ENCODE assay signal across 1 cellular context in the genomic region with DNA sequence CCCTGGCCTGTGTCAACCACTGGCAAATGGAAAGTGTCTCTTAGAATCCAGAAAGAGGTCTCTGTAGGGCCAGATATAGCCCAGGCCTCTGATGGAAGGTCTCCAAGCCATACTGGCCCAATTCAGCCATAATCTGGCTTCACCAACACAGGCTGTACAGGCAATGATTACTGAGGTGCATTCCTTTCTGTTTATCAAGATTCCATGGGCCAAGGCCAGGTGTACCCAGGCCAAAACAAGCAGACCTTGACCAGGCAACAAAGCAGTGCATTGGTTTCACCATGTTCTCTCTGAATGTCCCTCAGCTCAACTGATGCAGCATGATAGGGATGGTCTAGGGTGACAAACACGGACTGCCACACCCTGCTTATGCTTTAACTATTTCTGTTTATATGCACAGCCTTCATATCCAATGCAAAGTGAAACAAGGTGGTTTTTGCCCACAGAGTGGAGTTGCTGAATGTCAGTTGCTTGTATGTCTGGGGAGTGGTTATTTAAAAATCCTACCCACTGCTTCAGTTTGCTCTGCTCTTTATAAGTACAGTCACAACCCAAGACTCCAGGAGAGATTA.
A peak's percentile ranks its signal among the peaks of the same experiment; 100 is the strongest.
TF ChIP-seq lines count a peak whose summit lies in the region.

No MANE protein-coding gene starts in this region.

TF ChIP-seq in HepG2, 621 proteins besides CTCF, POLR2A, EP300 and RAD21 (continued from another document and continues in another):
- TF ChIP-seq, protein P1, sequence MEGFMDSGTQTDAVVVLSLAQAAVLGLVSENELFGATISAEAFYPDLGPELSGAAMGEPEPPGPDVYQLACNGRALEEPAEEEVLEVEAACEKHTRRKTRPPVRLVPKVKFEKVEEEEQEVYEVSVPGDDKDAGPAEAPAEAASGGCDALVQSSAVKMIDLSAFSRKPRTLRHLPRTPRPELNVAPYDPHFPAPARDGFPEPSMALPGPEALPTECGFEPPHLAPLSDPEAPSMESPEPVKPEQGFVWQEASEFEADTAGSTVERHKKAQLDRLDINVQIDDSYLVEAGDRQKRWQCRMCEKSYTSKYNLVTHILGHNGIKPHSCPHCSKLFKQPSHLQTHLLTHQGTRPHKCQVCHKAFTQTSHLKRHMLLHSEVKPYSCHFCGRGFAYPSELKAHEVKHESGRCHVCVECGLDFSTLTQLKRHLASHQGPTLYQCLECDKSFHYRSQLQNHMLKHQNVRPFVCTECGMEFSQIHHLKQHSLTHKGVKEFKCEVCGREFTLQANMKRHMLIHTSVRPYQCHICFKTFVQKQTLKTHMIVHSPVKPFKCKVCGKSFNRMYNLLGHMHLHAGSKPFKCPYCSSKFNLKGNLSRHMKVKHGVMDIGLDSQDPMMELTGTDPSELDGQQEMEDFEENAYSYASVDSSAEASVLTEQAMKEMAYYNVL (CRISPR knock-in tag; IDR thresholded peaks at IDR 0.05; ENCODE audit: borderline replicate concordance): peak; percentile 38; the same call in 1 of the 2 replicates
- TF ChIP-seq EEA1 (CRISPR knock-in tag; IDR thresholded peaks at IDR 0.05; ENCODE audit: borderline replicate concordance): no peak
- TF ChIP-seq ZNF747 (CRISPR knock-in tag; IDR thresholded peaks at IDR 0.05; ENCODE audit: borderline replicate concordance): no peak
- TF ChIP-seq SOX6 (IDR thresholded peaks at IDR 0.05): no peak
- peak; percentile 93 for TF ChIP-seq SOX6 (CRISPR knock-in tag; IDR thresholded peaks at IDR 0.05)
- TF ChIP-seq CEBPG (CRISPR knock-in tag; IDR thresholded peaks at IDR 0.05): peak; percentile 78
- peak; percentile 70 for TF ChIP-seq IRF2 (CRISPR knock-in tag; IDR thresholded peaks at IDR 0.05)
- TF ChIP-seq ZNF788 (CRISPR knock-in tag; IDR thresholded peaks at IDR 0.05; ENCODE audit: borderline replicate concordance): peak; percentile 60; the same call in 1 of the 2 replicates
- TF ChIP-seq ZBTB42 (CRISPR knock-in tag; IDR thresholded peaks at IDR 0.05): no peak
- TF ChIP-seq KAT7 (CRISPR knock-in tag; IDR thresholded peaks at IDR 0.05; ENCODE audit: borderline replicate concordance): no peak
- TF ChIP-seq, protein P2, sequence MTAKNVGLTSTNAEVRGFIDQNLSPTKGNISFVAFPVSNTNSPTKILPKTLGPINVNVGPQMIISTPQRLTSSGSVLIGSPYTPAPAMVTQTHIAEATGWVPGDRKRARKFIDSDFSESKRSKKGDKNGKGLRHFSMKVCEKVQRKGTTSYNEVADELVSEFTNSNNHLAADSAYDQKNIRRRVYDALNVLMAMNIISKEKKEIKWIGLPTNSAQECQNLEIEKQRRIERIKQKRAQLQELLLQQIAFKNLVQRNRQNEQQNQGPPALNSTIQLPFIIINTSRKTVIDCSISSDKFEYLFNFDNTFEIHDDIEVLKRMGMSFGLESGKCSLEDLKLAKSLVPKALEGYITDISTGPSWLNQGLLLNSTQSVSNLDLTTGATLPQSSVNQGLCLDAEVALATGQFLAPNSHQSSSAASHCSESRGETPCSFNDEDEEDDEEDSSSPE (CRISPR knock-in tag; IDR thresholded peaks at IDR 0.05): 0 out of 2 replicates have a peak, but pooled peaks have one; percentile 54
- TF ChIP-seq, protein P3, sequence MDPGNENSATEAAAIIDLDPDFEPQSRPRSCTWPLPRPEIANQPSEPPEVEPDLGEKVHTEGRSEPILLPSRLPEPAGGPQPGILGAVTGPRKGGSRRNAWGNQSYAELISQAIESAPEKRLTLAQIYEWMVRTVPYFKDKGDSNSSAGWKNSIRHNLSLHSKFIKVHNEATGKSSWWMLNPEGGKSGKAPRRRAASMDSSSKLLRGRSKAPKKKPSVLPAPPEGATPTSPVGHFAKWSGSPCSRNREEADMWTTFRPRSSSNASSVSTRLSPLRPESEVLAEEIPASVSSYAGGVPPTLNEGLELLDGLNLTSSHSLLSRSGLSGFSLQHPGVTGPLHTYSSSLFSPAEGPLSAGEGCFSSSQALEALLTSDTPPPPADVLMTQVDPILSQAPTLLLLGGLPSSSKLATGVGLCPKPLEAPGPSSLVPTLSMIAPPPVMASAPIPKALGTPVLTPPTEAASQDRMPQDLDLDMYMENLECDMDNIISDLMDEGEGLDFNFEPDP (CRISPR knock-in tag; conservative IDR thresholded peaks at IDR 0.05): no peak
- peak; percentile 71; the same call in 1 of the 2 replicates for TF ChIP-seq ZNF317 (CRISPR knock-in tag; IDR thresholded peaks at IDR 0.05)
- no peak for TF ChIP-seq ZNF256 (CRISPR knock-in tag; conservative IDR thresholded peaks at IDR 0.05)
- TF ChIP-seq HDAC2 (CRISPR knock-in tag; IDR thresholded peaks at IDR 0.05): peak; percentile 92
- TF ChIP-seq ZNF746 (CRISPR knock-in tag; IDR thresholded peaks at IDR 0.05): 0 out of 2 replicates have a peak, but pooled peaks have one; percentile 34
- TF ChIP-seq MBD4 (IDR thresholded peaks at IDR 0.05; ENCODE audit: borderline replicate concordance, low read length): no peak
- TF ChIP-seq ZNF12 (CRISPR knock-in tag; IDR thresholded peaks at IDR 0.05): peak; percentile 56; the same call in 1 of the 2 replicates
- TF ChIP-seq, protein P4, sequence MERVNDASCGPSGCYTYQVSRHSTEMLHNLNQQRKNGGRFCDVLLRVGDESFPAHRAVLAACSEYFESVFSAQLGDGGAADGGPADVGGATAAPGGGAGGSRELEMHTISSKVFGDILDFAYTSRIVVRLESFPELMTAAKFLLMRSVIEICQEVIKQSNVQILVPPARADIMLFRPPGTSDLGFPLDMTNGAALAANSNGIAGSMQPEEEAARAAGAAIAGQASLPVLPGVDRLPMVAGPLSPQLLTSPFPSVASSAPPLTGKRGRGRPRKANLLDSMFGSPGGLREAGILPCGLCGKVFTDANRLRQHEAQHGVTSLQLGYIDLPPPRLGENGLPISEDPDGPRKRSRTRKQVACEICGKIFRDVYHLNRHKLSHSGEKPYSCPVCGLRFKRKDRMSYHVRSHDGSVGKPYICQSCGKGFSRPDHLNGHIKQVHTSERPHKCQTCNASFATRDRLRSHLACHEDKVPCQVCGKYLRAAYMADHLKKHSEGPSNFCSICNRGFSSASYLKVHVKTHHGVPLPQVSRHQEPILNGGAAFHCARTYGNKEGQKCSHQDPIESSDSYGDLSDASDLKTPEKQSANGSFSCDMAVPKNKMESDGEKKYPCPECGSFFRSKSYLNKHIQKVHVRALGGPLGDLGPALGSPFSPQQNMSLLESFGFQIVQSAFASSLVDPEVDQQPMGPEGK (CRISPR knock-in tag; IDR thresholded peaks at IDR 0.05): peak; percentile 60
- no peak for TF ChIP-seq POLR2G (IDR thresholded peaks at IDR 0.05; ENCODE audit: low read depth, low read length)
- TF ChIP-seq, protein P5, sequence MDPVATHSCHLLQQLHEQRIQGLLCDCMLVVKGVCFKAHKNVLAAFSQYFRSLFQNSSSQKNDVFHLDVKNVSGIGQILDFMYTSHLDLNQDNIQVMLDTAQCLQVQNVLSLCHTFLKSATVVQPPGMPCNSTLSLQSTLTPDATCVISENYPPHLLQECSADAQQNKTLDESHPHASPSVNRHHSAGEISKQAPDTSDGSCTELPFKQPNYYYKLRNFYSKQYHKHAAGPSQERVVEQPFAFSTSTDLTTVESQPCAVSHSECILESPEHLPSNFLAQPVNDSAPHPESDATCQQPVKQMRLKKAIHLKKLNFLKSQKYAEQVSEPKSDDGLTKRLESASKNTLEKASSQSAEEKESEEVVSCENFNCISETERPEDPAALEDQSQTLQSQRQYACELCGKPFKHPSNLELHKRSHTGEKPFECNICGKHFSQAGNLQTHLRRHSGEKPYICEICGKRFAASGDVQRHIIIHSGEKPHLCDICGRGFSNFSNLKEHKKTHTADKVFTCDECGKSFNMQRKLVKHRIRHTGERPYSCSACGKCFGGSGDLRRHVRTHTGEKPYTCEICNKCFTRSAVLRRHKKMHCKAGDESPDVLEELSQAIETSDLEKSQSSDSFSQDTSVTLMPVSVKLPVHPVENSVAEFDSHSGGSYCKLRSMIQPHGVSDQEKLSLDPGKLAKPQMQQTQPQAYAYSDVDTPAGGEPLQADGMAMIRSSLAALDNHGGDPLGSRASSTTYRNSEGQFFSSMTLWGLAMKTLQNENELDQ (CRISPR knock-in tag; IDR thresholded peaks at IDR 0.05; ENCODE audit: borderline replicate concordance): no peak
- TF ChIP-seq, protein P6, sequence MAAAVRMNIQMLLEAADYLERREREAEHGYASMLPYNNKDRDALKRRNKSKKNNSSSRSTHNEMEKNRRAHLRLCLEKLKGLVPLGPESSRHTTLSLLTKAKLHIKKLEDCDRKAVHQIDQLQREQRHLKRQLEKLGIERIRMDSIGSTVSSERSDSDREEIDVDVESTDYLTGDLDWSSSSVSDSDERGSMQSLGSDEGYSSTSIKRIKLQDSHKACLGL (CRISPR knock-in tag; IDR thresholded peaks at IDR 0.05): no peak
- no peak for TF ChIP-seq FOXA1 (IDR thresholded peaks at IDR 0.05)
- peak; percentile 83 for TF ChIP-seq FOXA1 (CRISPR knock-in tag; IDR thresholded peaks at IDR 0.05)
- TF ChIP-seq ZNF652 (CRISPR knock-in tag; IDR thresholded peaks at IDR 0.05; ENCODE audit: borderline replicate concordance, low read depth): peak; percentile 89
- TF ChIP-seq ZNF446 (CRISPR knock-in tag; IDR thresholded peaks at IDR 0.05): no peak
- TF ChIP-seq, protein P7, sequence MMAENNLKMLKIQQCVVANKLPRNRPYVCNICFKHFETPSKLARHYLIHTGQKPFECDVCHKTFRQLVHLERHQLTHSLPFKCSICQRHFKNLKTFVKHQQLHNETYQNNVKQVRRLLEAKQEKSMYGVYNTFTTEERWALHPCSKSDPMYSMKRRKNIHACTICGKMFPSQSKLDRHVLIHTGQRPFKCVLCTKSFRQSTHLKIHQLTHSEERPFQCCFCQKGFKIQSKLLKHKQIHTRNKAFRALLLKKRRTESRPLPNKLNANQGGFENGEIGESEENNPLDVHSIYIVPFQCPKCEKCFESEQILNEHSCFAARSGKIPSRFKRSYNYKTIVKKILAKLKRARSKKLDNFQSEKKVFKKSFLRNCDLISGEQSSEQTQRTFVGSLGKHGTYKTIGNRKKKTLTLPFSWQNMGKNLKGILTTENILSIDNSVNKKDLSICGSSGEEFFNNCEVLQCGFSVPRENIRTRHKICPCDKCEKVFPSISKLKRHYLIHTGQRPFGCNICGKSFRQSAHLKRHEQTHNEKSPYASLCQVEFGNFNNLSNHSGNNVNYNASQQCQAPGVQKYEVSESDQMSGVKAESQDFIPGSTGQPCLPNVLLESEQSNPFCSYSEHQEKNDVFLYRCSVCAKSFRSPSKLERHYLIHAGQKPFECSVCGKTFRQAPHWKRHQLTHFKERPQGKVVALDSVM (CRISPR knock-in tag; IDR thresholded peaks at IDR 0.05): no peak
- TF ChIP-seq ZSCAN25 (CRISPR knock-in tag; IDR thresholded peaks at IDR 0.05): peak; percentile 65; the same call in 1 of the 2 replicates
- TF ChIP-seq, protein P8, sequence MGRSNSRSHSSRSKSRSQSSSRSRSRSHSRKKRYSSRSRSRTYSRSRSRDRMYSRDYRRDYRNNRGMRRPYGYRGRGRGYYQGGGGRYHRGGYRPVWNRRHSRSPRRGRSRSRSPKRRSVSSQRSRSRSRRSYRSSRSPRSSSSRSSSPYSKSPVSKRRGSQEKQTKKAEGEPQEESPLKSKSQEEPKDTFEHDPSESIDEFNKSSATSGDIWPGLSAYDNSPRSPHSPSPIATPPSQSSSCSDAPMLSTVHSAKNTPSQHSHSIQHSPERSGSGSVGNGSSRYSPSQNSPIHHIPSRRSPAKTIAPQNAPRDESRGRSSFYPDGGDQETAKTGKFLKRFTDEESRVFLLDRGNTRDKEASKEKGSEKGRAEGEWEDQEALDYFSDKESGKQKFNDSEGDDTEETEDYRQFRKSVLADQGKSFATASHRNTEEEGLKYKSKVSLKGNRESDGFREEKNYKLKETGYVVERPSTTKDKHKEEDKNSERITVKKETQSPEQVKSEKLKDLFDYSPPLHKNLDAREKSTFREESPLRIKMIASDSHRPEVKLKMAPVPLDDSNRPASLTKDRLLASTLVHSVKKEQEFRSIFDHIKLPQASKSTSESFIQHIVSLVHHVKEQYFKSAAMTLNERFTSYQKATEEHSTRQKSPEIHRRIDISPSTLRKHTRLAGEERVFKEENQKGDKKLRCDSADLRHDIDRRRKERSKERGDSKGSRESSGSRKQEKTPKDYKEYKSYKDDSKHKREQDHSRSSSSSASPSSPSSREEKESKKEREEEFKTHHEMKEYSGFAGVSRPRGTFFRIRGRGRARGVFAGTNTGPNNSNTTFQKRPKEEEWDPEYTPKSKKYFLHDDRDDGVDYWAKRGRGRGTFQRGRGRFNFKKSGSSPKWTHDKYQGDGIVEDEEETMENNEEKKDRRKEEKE (IDR thresholded peaks at IDR 0.05): no peak
- no peak for TF ChIP-seq SCMH1 (CRISPR knock-in tag; IDR thresholded peaks at IDR 0.05; ENCODE audit: borderline replicate concordance)
- no peak for TF ChIP-seq RELA (CRISPR knock-in tag; IDR thresholded peaks at IDR 0.05)
- TF ChIP-seq SIX4 (CRISPR knock-in tag; IDR thresholded peaks at IDR 0.05): peak; percentile 59; the same call in 1 of the 2 replicates
- peak; percentile 76; the same call in 1 of the 2 replicates for TF ChIP-seq PITX1 (CRISPR knock-in tag; IDR thresholded peaks at IDR 0.05)
- TF ChIP-seq ATF7 (IDR thresholded peaks at IDR 0.05): no peak
- no peak; the same call in 1 of the 2 replicates for TF ChIP-seq ATF7 (CRISPR knock-in tag; IDR thresholded peaks at IDR 0.05)
- peak; percentile 50; the same call in 1 of the 2 replicates for TF ChIP-seq SMAD3 (CRISPR knock-in tag; IDR thresholded peaks at IDR 0.05)
- peak; percentile 81; the same call in 1 of the 2 replicates for TF ChIP-seq ZBTB7B (CRISPR knock-in tag; IDR thresholded peaks at IDR 0.05)
- peak; percentile 27; the same call in 1 of the 2 replicates for TF ChIP-seq ZNF263 (CRISPR knock-in tag; IDR thresholded peaks at IDR 0.05)
- TF ChIP-seq, protein P9, sequence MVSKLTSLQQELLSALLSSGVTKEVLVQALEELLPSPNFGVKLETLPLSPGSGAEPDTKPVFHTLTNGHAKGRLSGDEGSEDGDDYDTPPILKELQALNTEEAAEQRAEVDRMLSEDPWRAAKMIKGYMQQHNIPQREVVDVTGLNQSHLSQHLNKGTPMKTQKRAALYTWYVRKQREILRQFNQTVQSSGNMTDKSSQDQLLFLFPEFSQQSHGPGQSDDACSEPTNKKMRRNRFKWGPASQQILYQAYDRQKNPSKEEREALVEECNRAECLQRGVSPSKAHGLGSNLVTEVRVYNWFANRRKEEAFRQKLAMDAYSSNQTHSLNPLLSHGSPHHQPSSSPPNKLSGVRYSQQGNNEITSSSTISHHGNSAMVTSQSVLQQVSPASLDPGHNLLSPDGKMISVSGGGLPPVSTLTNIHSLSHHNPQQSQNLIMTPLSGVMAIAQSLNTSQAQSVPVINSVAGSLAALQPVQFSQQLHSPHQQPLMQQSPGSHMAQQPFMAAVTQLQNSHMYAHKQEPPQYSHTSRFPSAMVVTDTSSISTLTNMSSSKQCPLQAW (CRISPR knock-in tag; IDR thresholded peaks at IDR 0.05): peak; percentile 69
- no peak for TF ChIP-seq HMGA1 (CRISPR knock-in tag; conservative IDR thresholded peaks at IDR 0.05)
- peak; percentile 56; the same call in 1 of the 2 replicates for TF ChIP-seq ZBTB7A (CRISPR knock-in tag; IDR thresholded peaks at IDR 0.05)
- TF ChIP-seq SNAI1 (CRISPR knock-in tag; IDR thresholded peaks at IDR 0.05; ENCODE audit: borderline replicate concordance): no peak
- peak; percentile 50; the same call in 1 of the 2 replicates for TF ChIP-seq ERF (CRISPR knock-in tag; IDR thresholded peaks at IDR 0.05)
- no peak for TF ChIP-seq JUNB (CRISPR knock-in tag; IDR thresholded peaks at IDR 0.05; ENCODE audit: borderline replicate concordance)
